Comparison of ENCODE assay signal across 8 cellular contexts in genomic region chr3:196317702-196318467, GRCh38. TPM values are rescaled to one million over a fixed set of nuclear protein-coding genes. Genes with fewer than 3 reads are reported as not detected.
DNase-seq lines count a peak whose midpoint lies in the region; ATAC-seq and TF ChIP-seq lines count a peak whose summit lies in the region.

TSS of gene DYNLT2B (minus strand) at chr3:196318240. CDS start at chr3:196318152, 88 bp downstream.

- H3K4me3 ChIP-seq in WERI-Rb-1 (ENCODE audit: low read depth, low read length) (peak within 1 kb of the TSS; percentile 63), mammary epithelial cell (replicated peaks in 1 of 3; ENCODE audit: insufficient read depth in 1 of 3, low read depth in 2 of 3, low read length in 3 of 3) (peak within 1 kb of the TSS; percentile 63 to 99 (median 87)), spleen (peak within 1 kb of the TSS; percentile 79 to 96 (median 92))

- H3K79me2 ChIP-seq in mammary epithelial cell (ENCODE audit: insufficient read depth, low read length), result peaks cover 20% of the 10 kb centered on the region

- no peaks in the 10 kb centered on the region for H4K20me1 ChIP-seq in mammary epithelial cell (ENCODE audit: insufficient read depth, low read length)

- in situ Hi-C loops in ACHN (cut with HindIII; ENCODE audit: low pct_ligation_motif_present, low pct_unique_long_range_greater_than_20kb, low sequenced_read_pairs), result no loop called here
- in situ Hi-C loops in mammary epithelial cell (cut with MboI; ENCODE audit: low sequenced_read_pairs in 2 of 2), result no loop called here

- CTCF ChIA-PET in mammary epithelial cell (lab: Charles Lee; ENCODE audit: low non-redundant PET), result no interaction called here

- H3K9me3 ChIP-seq in WERI-Rb-1 (ENCODE audit: severe bottlenecking) (no peaks in the 10 kb centered on the region), mammary epithelial cell (replicated peaks; ENCODE audit: insufficient read depth, low read length) (no peaks in the 10 kb centered on the region), spleen (no peaks in the 10 kb centered on the region)

- H3K27me3 ChIP-seq in WERI-Rb-1 (ENCODE audit: insufficient read depth, low read depth, severe bottlenecking) (no peaks in the 10 kb centered on the region), mammary epithelial cell (ENCODE audit: insufficient read depth, low read length) (no peaks in the 10 kb centered on the region), spleen (replicated peaks in 1 of 7) (no peaks in the 10 kb centered on the region)

- ATAC-seq in GM18868 (IDR thresholded peaks at IDR 0.05; ENCODE audit: unreplicated experiment) (peak; percentile 88), HG03103 (IDR thresholded peaks at IDR 0.05; ENCODE audit: low read depth, unreplicated experiment) (peak; percentile 82)

- no peak for TF ChIP-seq CTCF in WERI-Rb-1 (IDR thresholded peaks at IDR 0.05; ENCODE audit: low read depth, low read length)
- peak in 1 of 2 donors; percentile 9 for TF ChIP-seq CTCF in mammary epithelial cell (conservative IDR thresholded peaks at IDR 0.05 in 1 of 2, IDR thresholded peaks at IDR 0.05 in 1 of 2; ENCODE audit: extremely low read depth in 1 of 2, insufficient read depth in 1 of 2, low read depth in 1 of 2, low read length in 2 of 2)
- TF ChIP-seq CTCF in spleen (IDR thresholded peaks at IDR 0.05 in 8 of 11, conservative IDR thresholded peaks at IDR 0.05 in 3 of 11), result peak in 5 of 11 experiments; percentile 13 to 38 (median 33)

- H3K27ac ChIP-seq in WERI-Rb-1 (peak within 1 kb of the TSS; percentile 94), mammary epithelial cell (ENCODE audit: insufficient read depth, low read depth, low read length) (peak within 1 kb of the TSS; percentile 79), spleen (peak within 1 kb of the TSS; percentile 90 to 95 (median 93))

- peak within 1 kb of the TSS; percentile 95 for H2AFZ ChIP-seq in mammary epithelial cell (ENCODE audit: low read depth, low read length)

- BruUV-seq in mammary epithelial cell (replicated peaks; lab: Mats Ljungman, UMichigan), result no TSS peak

- DNase-seq in ACHN (peak; percentile 87), NCI-H2196 (lab: John Stamatoyannopoulos, UW; ENCODE audit: unreplicated experiment) (peak; percentile 98), WERI-Rb-1 (peak; percentile 80), mammary epithelial cell (peak; percentile 91), inferior parietal cortex (ENCODE audit: extremely low spot score) (peak; percentile 85), spleen (peak; percentile 98)

- H3K4me1 ChIP-seq in mammary epithelial cell (ENCODE audit: insufficient read depth, low read length) (peaks cover 28% of the 10 kb centered on the region), spleen (peaks cover 3 to 24% (median 11%) of the 10 kb centered on the region in 6 donors)

- peak in 2 of 3 donors; percentile 64 to 81 for TF ChIP-seq POLR2A in spleen (IDR thresholded peaks at IDR 0.05)

- intact Hi-C loops in mammary epithelial cell (cut with micrococcal nuclease), result loop anchor here (1.0 to 10.0 kb wide), 3 partner anchors 29 to 184 kb away; no protein-coding TSS in a partner anchor
- intact Hi-C loops in spleen (cut with DNase I; ENCODE audit: low total_unique reads), result no loop called here

- dilution Hi-C loops in mammary epithelial cell (cut with HindIII; ENCODE audit: low sequenced_read_pairs), result no loop called here

- H3K9ac ChIP-seq in mammary epithelial cell (ENCODE audit: insufficient read depth, low read length), result peak within 1 kb of the TSS; percentile 95

- 2% methylated on average over 24 of the region's 90 CpGs for WGBS in mammary epithelial cell (ENCODE audit: low coverage, missing lambda C conversion rate)
- WGBS in spleen, 5 donors, result 0 to 1% (median 0%) methylated on average over 16 to 90 of the region's 90 CpGs

- peak within 1 kb of the TSS; percentile 81 for H3K4me2 ChIP-seq in mammary epithelial cell (ENCODE audit: insufficient read depth, low read depth, low read length)

- H3K36me3 ChIP-seq in WERI-Rb-1 (no peaks in the 10 kb centered on the region), mammary epithelial cell (ENCODE audit: insufficient read depth, low read length) (no peaks in the 10 kb centered on the region), spleen (no peaks in the 10 kb centered on the region)

RNA-seq across cellular contexts. Expression of gene DYNLT2B, which starts in this region (rescaled TPM):
- total RNA-seq in mammary epithelial cell (10 to 100 TPM; 10.3 to 17.3 TPM), spleen (10 to 100 TPM in 1 of 7 donors, 1 to 10 TPM in 6; 1.7 to 10.4 (median 4.8) TPM)
- polyA plus RNA-seq in mammary epithelial cell (18.4 TPM), spleen (10 to 100 TPM; 15.1 to 21.3 (median 17.2) TPM)
- polyA minus RNA-seq in mammary epithelial cell, result 7.5 TPM

Comparison
In these comparisons a context has a peak if more than half of its experiments do, and no peak if none do; other contexts are left out.
1. Peak in every context shown above with its lines: DNase-seq, ATAC-seq, H3K4me3 ChIP-seq and H3K27ac ChIP-seq.